In the genomic region with DNA sequence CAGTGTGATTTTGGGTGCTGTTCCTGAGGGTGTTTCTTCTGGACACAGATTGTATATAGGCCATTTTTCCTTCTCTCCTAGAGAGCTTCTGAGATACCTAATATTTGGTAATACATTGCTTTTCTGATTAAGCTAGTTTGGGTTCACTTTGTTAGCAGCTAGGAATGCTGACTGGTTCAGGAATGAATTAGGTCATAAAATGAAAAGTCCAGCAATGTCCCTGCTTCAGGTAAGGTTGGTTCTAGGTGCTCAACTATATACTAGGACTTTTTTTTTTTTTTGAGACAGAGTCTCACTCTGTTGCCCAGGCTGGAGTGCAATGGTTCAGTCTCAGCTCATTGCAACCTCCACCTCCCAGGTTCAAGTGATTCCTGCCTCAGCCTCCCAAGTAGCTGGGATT, we compare ENCODE assay signal across 36 cellular contexts. TPM values are rescaled to one million over a fixed set of nuclear protein-coding genes. Genes with fewer than 3 reads are reported as not detected.
"Had no signal": no experiment of that assay in that cellular context is flagged by ENCODE, and none has a peak within 500 bp of the region (broad histone marks: within the 10 kb centered on the region; RNA-seq: fewer than 3 reads in every experiment).

No MANE protein-coding gene starts in this region.

- ATAC-seq: activated CD8-positive, alpha-beta T cell treated with anti-CD3 and anti-CD28 coated beads for 36 hours; activated T-cell treated with anti-CD3 and anti-CD28 coated beads, Interleukin-2, amount 50 U/mL, for 72 hours; activated T-helper 17 cell treated with anti-CD3 and anti-CD28 coated beads, Interleukin-2, amount 50 U/mL, for 72 hours; PC-3 had no signal

- H3K4me3 Mint-ChIP-seq: activated B cell treated with CpG ODN at 0.5 μM for 24 hours; activated CD8-positive, alpha-beta T cell treated with anti-CD3 and anti-CD28 coated beads for 36 hours; activated naive CD8-positive, alpha-beta T cell treated with anti-CD3 and anti-CD28 coated beads for 36 hours; activated T-cell treated with anti-CD3 and anti-CD28 coated beads, Interleukin-2, amount 50 U/mL, for 72 hours; activated T-helper 17 cell treated with anti-CD3 and anti-CD28 coated beads, Interleukin-2, amount 50 U/mL, for 72 hours had no signal

- FAIRE-seq: K562 had no signal

- H3K27ac Mint-ChIP-seq: activated B cell treated with CpG ODN at 0.5 μM for 24 hours; activated CD8-positive, alpha-beta T cell treated with anti-CD3 and anti-CD28 coated beads for 36 hours; activated naive CD8-positive, alpha-beta T cell treated with anti-CD3 and anti-CD28 coated beads for 36 hours; activated T-cell treated with anti-CD3 and anti-CD28 coated beads, Interleukin-2, amount 50 U/mL, for 72 hours had no signal

- H3K4me1 ChIP-seq: Peyer's patch had no signal

- H3K4me3 ChIP-seq: K562, Peyer's patch had no signal

- H3K27me3 Mint-ChIP-seq: activated CD8-positive, alpha-beta T cell treated with anti-CD3 and anti-CD28 coated beads for 36 hours; activated naive CD8-positive, alpha-beta T cell treated with anti-CD3 and anti-CD28 coated beads for 36 hours had no signal

- H3K36me3 ChIP-seq: brain microvascular endothelial cell, Peyer's patch had no signal

- H3K9me3 Mint-ChIP-seq: activated T-helper 17 cell treated with anti-CD3 and anti-CD28 coated beads, Interleukin-2, amount 50 U/mL, for 72 hours had no signal

- H3K27me3 ChIP-seq: brain microvascular endothelial cell, Peyer's patch had no signal

- DNase-seq: activated B cell treated with CpG ODN at 0.5 μM for 24 hours; activated CD4-positive, alpha-beta T cell treated with anti-CD3 and anti-CD28 coated beads for 4 hours; activated CD4-positive, CD25-positive, alpha-beta regulatory T cell treated with anti-CD3 and anti-CD28 coated beads, Interleukin-2, amount 50 U/mL, for 72 hours; activated CD8-positive, alpha-beta T cell treated with anti-CD3 and anti-CD28 coated beads for 36 hours; activated effector memory CD4-positive, alpha-beta T cell treated with anti-CD3 and anti-CD28 coated beads, Interleukin-2, amount 50 U/mL, for 16 hours; activated naive CD4-positive, alpha-beta T cell; activated naive CD4-positive, alpha-beta T cell treated with anti-CD3 and anti-CD28 coated beads, Interleukin-2, amount 50 U/mL, for 16 hours; activated naive CD8-positive, alpha-beta T cell treated with anti-CD3 and anti-CD28 coated beads for 36 hours; activated T-cell treated with anti-CD3 and anti-CD28 coated beads, Interleukin-2, amount 50 U/mL, for 1 hour; activated T-cell treated with anti-CD3 and anti-CD28 coated beads, Interleukin-2, amount 50 U/mL, for 72 hours; amniotic stem cell; aorta; central memory CD4-positive, alpha-beta T cell; NCI-H1417; NCI-H146; NCI-H187; NCI-H2029 treated with DMSO at 0.1 percent for 48 hours; NCI-H2107; NCI-H2171; NCI-H510A; NCI-H774; PC-3; Peyer's patch; RPMI8226; SIG-M5; SW 1271; T-helper 1 cell; T-helper 2 cell; T-helper 9 cell had no signal

- H3K27ac ChIP-seq: brain microvascular endothelial cell, VCaP had no signal

- H3K9me3 ChIP-seq: Peyer's patch had no signal

RNA-seq across cellular contexts. Expression of gene APOL5, which starts 32.9 kb away (rescaled TPM):
- total RNA-seq: activated B cell treated with CpG ODN at 0.5 μM for 24 hours; activated CD8-positive, alpha-beta memory T cell treated with anti-CD3 and anti-CD28 coated beads for 36 hours; activated CD8-positive, alpha-beta T cell treated with anti-CD3 and anti-CD28 coated beads for 36 hours; activated naive CD8-positive, alpha-beta T cell treated with anti-CD3 and anti-CD28 coated beads for 36 hours; activated T-cell treated with anti-CD3 and anti-CD28 coated beads, Interleukin-2, amount 50 U/mL, for 72 hours; activated T-helper 17 cell treated with anti-CD3 and anti-CD28 coated beads, Interleukin-2, amount 50 U/mL, for 72 hours; aorta; K562; M059J; PC-3; Peyer's patch; SK-MEL-5 had no signal
- polyA plus RNA-seq: aorta, K562 had no signal
